ENCODE assay signal across 8 cellular contexts in the genomic region with DNA sequence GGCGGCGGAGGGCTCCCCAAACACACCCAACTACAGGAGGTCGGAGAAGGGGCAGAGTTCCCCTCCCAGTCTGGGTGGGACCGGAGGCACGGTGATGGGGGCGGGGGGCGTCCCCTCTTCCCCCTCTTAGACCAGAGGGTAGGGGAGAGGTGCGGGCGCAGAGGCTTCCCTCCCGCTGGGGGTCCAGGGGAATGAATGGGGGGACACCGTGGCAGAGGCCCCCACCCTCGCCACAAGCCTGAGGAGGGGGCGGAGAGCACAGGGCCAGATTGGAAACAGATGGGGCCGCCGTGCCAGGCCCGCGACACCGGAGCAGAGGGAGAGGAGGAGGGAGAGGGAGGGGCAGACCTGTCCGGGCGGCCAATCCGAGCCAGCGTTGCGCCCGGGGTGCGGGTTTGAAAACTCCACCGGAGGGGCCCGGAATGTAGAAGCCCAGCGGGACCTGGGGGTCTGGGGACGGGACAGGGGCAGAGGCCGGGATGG. TPM values are rescaled to one million over a fixed set of nuclear protein-coding genes. Genes with fewer than 3 reads are reported as not detected.
DNase-seq lines count a peak whose midpoint lies in the region; ATAC-seq and TF ChIP-seq lines count a peak whose summit lies in the region.

No MANE protein-coding gene starts in this region.

- no peaks in the 10 kb centered on the region for H3K9me3 ChIP-seq in NT2/D1 (ENCODE audit: insufficient read depth, low read length)

- H3K27me3 Mint-ChIP-seq in naive B cell, result peaks cover 15 to 49% (median 32%) of the 10 kb centered on the region in 3 donors

- ATAC-seq in naive B cell (ENCODE audit: low read depth in 2 of 2), result peak; percentile 15 to 25
- ATAC-seq in GM21723 (IDR thresholded peaks at IDR 0.05; ENCODE audit: unreplicated experiment), result no peak

- peaks cover 6% of the 10 kb centered on the region for H3K36me3 ChIP-seq in NT2/D1 (ENCODE audit: insufficient read depth, insufficient read length, low read length)

- peak overlapping the region in 3 of 6 donors; percentile 52 to 97 (median 60) for H3K27ac Mint-ChIP-seq in naive B cell

- H3K4me3 ChIP-seq in NT2/D1 (ENCODE audit: insufficient read length, low read depth) (peak overlapping the region; percentile 64), epithelial cell of esophagus (ENCODE audit: low read length) (peak overlapping the region; percentile 51)

- H3K4me1 Mint-ChIP-seq in naive B cell, result peaks cover 13 to 15% (median 13%) of the 10 kb centered on the region in 3 donors

- TF ChIP-seq CTCF in GM13976 (IDR thresholded peaks at IDR 0.05; ENCODE audit: borderline replicate concordance, control extremely low read depth, extremely low read depth, insufficient read depth, missing control alignments) (no peak), epithelial cell of esophagus (IDR thresholded peaks at IDR 0.05; ENCODE audit: insufficient read depth, low read depth, low read length, missing control alignments) (no peak)

- in situ Hi-C loops in GM13976 (cut with MboI; ENCODE audit: low sequenced_read_pairs, unreplicated experiment) (no loop called here), ACHN (cut with HindIII; ENCODE audit: low pct_ligation_motif_present, low pct_unique_long_range_greater_than_20kb, low sequenced_read_pairs) (no loop called here)

- H3K36me3 Mint-ChIP-seq in naive B cell, result no peaks in the 10 kb centered on the region

- H3K9ac ChIP-seq in NT2/D1 (ENCODE audit: insufficient read length, low read depth), result peak overlapping the region; percentile 81

- H3K4me1 ChIP-seq in NT2/D1 (ENCODE audit: insufficient read depth, insufficient read length), result peaks cover 42% of the 10 kb centered on the region

- no peaks in the 10 kb centered on the region for H3K27me3 ChIP-seq in NT2/D1 (ENCODE audit: insufficient read depth, insufficient read length)

- peaks cover 0 to 3% (median 0%) of the 10 kb centered on the region in 7 donors for H3K9me3 Mint-ChIP-seq in naive B cell

- DNase-seq in GM13976 (ENCODE audit: low spot score) (peak; percentile 66), NT2/D1 (ENCODE audit: low read depth, low spot score) (peak; percentile 23), epithelial cell of esophagus (ENCODE audit: low read depth) (no peak), naive B cell (no peak), A172 (ENCODE audit: low spot score) (no peak), medulla oblongata (ENCODE audit: extremely low spot score) (no peak), ACHN (no peak)

- H3K4me3 Mint-ChIP-seq in naive B cell, result peak overlapping the region; percentile 50 to 89 (median 79)

RNA-seq across cellular contexts. Expression of a gene that starts 47.0 kb away (rescaled TPM):
- 1 to 10 TPM in 2 of 6 donors, under 1 TPM in 3, not detected in 1; 0.19 to 1.5 (median 0.73) TPM for polyA plus RNA-seq in naive B cell (ENCODE audit: low read depth in 6 of 6)
- 66.3 and 75.1 TPM in 2 replicates for total RNA-seq in A172 (2014; rRNA removed; shearing (Covaris generic))

Comparison
In these comparisons a context has a peak if more than half of its experiments do, and no peak if none do; other contexts are left out.
1. DNase-seq: peak in GM13976 (single experiment) and NT2/D1 (single experiment); none in epithelial cell of esophagus (single experiment), naive B cell (single experiment), A172 (single experiment), medulla oblongata (single experiment) and ACHN (single experiment).